ENCODE assay signal across 8 cellular contexts in genomic region chr15:66294157-66294931, GRCh38. TPM values are rescaled to one million over a fixed set of nuclear protein-coding genes. Genes with fewer than 3 reads are reported as not detected.
DNase-seq lines count a peak whose midpoint lies in the region; ATAC-seq and TF ChIP-seq lines count a peak whose summit lies in the region.

No MANE protein-coding gene starts in this region.

- H3K4me3 Mint-ChIP-seq in CD8-positive, alpha-beta memory T cell = peak overlapping the region; percentile 87 to 96 (median 89)
- H3K4me3 Mint-ChIP-seq in stimulated activated naive CD8-positive, alpha-beta T cell treated with anti-CD3 and anti-CD28 coated beads, Interleukin-15, Interleukin-2, amounts not matched to agents 100 ng/mL and 50 ng/mL, for 24 hours = peak overlapping the region; percentile 87

- H3K27ac Mint-ChIP-seq in CD8-positive, alpha-beta memory T cell = peak overlapping the region; percentile 91 to 99 (median 96)
- peak overlapping the region; percentile 94 for H3K27ac Mint-ChIP-seq in stimulated activated naive CD8-positive, alpha-beta T cell treated with anti-CD3 and anti-CD28 coated beads, Interleukin-15, Interleukin-2, amounts not matched to agents 100 ng/mL and 50 ng/mL, for 24 hours

- no peaks in the 10 kb centered on the region for H3K27me3 Mint-ChIP-seq in CD8-positive, alpha-beta memory T cell
- no peaks in the 10 kb centered on the region for H3K27me3 Mint-ChIP-seq in stimulated activated naive CD8-positive, alpha-beta T cell treated with anti-CD3 and anti-CD28 coated beads, Interleukin-15, Interleukin-2, amounts not matched to agents 100 ng/mL and 50 ng/mL, for 24 hours

- POLR2A ChIA-PET in CD8-positive, alpha-beta memory T cell (lab: Charles Lee) = interaction anchor here (0.7 to 1.1 kb wide), 3 partner anchors 206 to 425 kb away, joined by 3 read pairs; partner anchors contain the start of gene RAB11A

- H3K4me3 ChIP-seq in CD8-positive, alpha-beta memory T cell (ENCODE audit: low read length) = peak overlapping the region; percentile 67

- no peaks in the 10 kb centered on the region for H3K9me3 Mint-ChIP-seq in CD8-positive, alpha-beta memory T cell
- no peaks in the 10 kb centered on the region for H3K9me3 Mint-ChIP-seq in stimulated activated naive CD8-positive, alpha-beta T cell treated with anti-CD3 and anti-CD28 coated beads, Interleukin-15, Interleukin-2, amounts not matched to agents 100 ng/mL and 50 ng/mL, for 24 hours

- peak overlapping the region; percentile 80 for H3K27ac ChIP-seq in CD8-positive, alpha-beta memory T cell (ENCODE audit: low read depth, low read length)
- peak overlapping the region; percentile 88 for H3K27ac ChIP-seq in layer of hippocampus (ENCODE audit: low read depth, low read length)

- no peaks in the 10 kb centered on the region for H3K9me3 ChIP-seq in CD8-positive, alpha-beta memory T cell (ENCODE audit: low read length)

- H3K4me1 ChIP-seq in CD8-positive, alpha-beta memory T cell (ENCODE audit: insufficient read depth, low read length) = peaks cover 35% of the 10 kb centered on the region

- peak; percentile 64 for TF ChIP-seq POLR2A in Raji (IDR thresholded peaks at IDR 0.05; ENCODE audit: insufficient read depth, low read depth, low read length)

- peak; percentile 30 for ATAC-seq in GM18909 (IDR thresholded peaks at IDR 0.05; ENCODE audit: poor library complexity, unreplicated experiment)

- H3K4me1 Mint-ChIP-seq in CD8-positive, alpha-beta memory T cell = peaks cover 45 to 60% (median 56%) of the 10 kb centered on the region in 3 donors
- H3K4me1 Mint-ChIP-seq in stimulated activated naive CD8-positive, alpha-beta T cell treated with anti-CD3 and anti-CD28 coated beads, Interleukin-15, Interleukin-2, amounts not matched to agents 100 ng/mL and 50 ng/mL, for 24 hours (ENCODE audit: low read depth) = peaks cover 47% of the 10 kb centered on the region

- CTCF ChIA-PET in CD8-positive, alpha-beta memory T cell (lab: Charles Lee) = interaction anchor here (3.7 kb wide), 1 partner anchor 204 kb away, joined by 25 read pairs; the partner anchor contains the start of gene SNAPC5

- no peaks in the 10 kb centered on the region for H3K27me3 ChIP-seq in CD8-positive, alpha-beta memory T cell (ENCODE audit: insufficient read depth, low read length, poor library complexity, severe bottlenecking)
- H3K27me3 ChIP-seq in layer of hippocampus (ENCODE audit: control insufficient read depth, insufficient read depth, low read length) = no peaks in the 10 kb centered on the region

- intact Hi-C loops in posterior vena cava (cut with DNase I) = no loop called here

- peaks cover 0 to 20% (median 3%) of the 10 kb centered on the region in 3 donors for H3K36me3 Mint-ChIP-seq in CD8-positive, alpha-beta memory T cell
- H3K36me3 Mint-ChIP-seq in stimulated activated naive CD8-positive, alpha-beta T cell treated with anti-CD3 and anti-CD28 coated beads, Interleukin-15, Interleukin-2, amounts not matched to agents 100 ng/mL and 50 ng/mL, for 24 hours (ENCODE audit: low read depth) = peaks cover 30% of the 10 kb centered on the region

- DNase-seq in CD8-positive, alpha-beta memory T cell = peak in 1 of 5 donors; percentile 46
- DNase-seq in HPDE6-E6E7 (ENCODE audit: extremely low spot score) (peak; percentile 26), cerebellum (ENCODE audit: low spot score) (peak; percentile 24), posterior vena cava (ENCODE audit: low spot score) (no peak)

- no peaks in the 10 kb centered on the region for H3K36me3 ChIP-seq in CD8-positive, alpha-beta memory T cell (ENCODE audit: insufficient read depth, low read length)

RNA-seq across cellular contexts. Expression of gene DIS3L, which starts 1.0 kb away (rescaled TPM):
- total RNA-seq in CD8-positive, alpha-beta memory T cell = 10 to 100 TPM; 24.7 to 26.5 TPM
- 42.7 TPM for polyA plus RNA-seq in CD8-positive, alpha-beta memory T cell
- 36.4 TPM for total RNA-seq in cerebellum
- 10 to 100 TPM; 24.3 to 25.3 TPM for total RNA-seq in posterior vena cava

RNA-seq across cellular contexts. Expression of gene MEGF11, which starts 40.8 kb away (rescaled TPM):
- total RNA-seq in CD8-positive, alpha-beta memory T cell = not detected
- polyA plus RNA-seq in CD8-positive, alpha-beta memory T cell = not detected
- total RNA-seq in cerebellum (14.0 TPM), posterior vena cava (under 1 TPM in 1 of 2 donors, not detected in 1; 0.05 TPM)

Comparison
In these comparisons a context has a peak if more than half of its experiments do, and no peak if none do; other contexts are left out.
1. RNA of gene MEGF11, which starts 40.8 kb away (total RNA-seq): 14.0 TPM in cerebellum (single experiment); 0.05 TPM in posterior vena cava and not detected in CD8-positive, alpha-beta memory T cell; every median in the first group is over 10 times any median in the second.